ENCODE assay signal across 16 cellular contexts in the genomic region with DNA sequence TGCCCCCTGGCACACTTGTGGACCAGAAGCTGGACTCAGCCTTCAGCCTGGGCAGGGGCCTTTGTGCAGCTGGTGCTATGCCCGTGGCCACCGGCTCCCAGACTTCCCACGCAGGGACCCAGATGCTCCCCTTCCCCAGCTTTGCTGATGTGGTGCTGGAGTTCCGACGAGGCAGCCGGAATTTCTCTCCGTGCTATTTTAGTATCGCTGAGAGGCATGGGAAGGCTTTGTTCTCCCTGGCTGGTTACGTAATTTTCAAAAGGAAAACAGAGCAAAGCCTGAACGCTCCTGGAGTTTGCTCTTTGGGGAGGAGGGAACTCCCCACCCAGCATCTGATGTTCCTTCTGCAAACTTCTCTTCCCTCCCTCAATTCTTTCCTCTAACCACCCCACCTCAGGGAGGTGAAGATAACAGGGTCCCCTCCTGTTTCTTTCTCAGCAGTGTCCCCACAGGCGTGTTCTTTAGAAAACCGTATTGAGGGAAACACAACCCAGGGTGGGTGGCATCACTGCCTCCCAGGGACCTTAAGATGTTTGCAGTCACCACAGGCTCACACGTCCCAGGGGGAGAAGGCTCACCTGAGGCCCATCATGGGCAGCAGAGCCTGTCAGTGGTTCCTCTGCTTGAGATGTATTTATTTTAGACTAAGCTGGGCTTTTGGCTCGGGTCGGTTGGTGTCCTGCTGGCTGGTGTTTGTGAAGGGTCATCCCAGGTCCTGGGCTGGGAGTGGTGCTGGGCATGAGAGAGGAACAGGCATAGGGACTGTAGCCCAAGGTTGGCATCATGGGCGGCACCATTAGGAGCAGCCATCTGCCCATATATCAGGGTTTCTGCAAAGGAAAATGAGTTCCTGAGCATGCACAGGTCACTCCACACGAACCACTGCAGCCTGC.
DNase-seq lines count a peak whose midpoint lies in the region; ATAC-seq and TF ChIP-seq lines count a peak whose summit lies in the region.
"Had no signal": no experiment of that assay in that cellular context is flagged by ENCODE, and none has a peak within 500 bp of the region (broad histone marks: within the 10 kb centered on the region; RNA-seq: fewer than 3 reads in every experiment).

No MANE protein-coding gene starts in this region.

- TF ChIP-seq EP300 in SK-N-SH (IDR thresholded peaks at IDR 0.05; ENCODE audit: borderline replicate concordance in 1 of 2, low read depth in 1 of 2, low read length in 1 of 2): no peak

- H3K79me2 ChIP-seq in SK-N-SH (ENCODE audit: insufficient read depth): no peaks in the 10 kb centered on the region

- H3K9me3 ChIP-seq in HEK293 (ENCODE audit: control insufficient read depth, insufficient read depth, low read depth, low read length) (no peaks in the 10 kb centered on the region), mucosa of descending colon (no peaks in the 10 kb centered on the region), gastrocnemius medialis (no peaks in the 10 kb centered on the region), SK-N-SH (no peaks in the 10 kb centered on the region)

- no peak overlapping the region for H3K4me2 ChIP-seq in SK-N-SH

- in situ Hi-C loops in gastrocnemius medialis (cut with MboI; ENCODE audit: low sequenced_read_pairs in 4 of 4): no loop called here

- H3K9ac ChIP-seq in SK-N-SH: no peak overlapping the region

- CTCF ChIA-PET in HEK293 (lab: Yijun Ruan, JAX) (no interaction called here), SK-N-SH (lab: Yijun Ruan, JAX) (no interaction called here)

- no peaks in the 10 kb centered on the region for H3K9me2 ChIP-seq in SK-N-SH

- no peak overlapping the region for H3K4me3 ChIP-seq in HEK293 (ENCODE audit: low read depth, low read length)
- H3K4me3 ChIP-seq in mucosa of descending colon: no peak overlapping the region
- H3K4me3 ChIP-seq in gastrocnemius medialis: peak overlapping the region in 3 of 4 donors; percentile 9 to 18 (median 14)
- H3K4me3 ChIP-seq in SK-N-SH (ENCODE audit: low read depth in 2 of 2, low read length in 1 of 2): no peak overlapping the region
- H3K4me3 ChIP-seq: skin epidermis had no signal

- no peaks in the 10 kb centered on the region for H3K4me1 ChIP-seq in HEK293 (ENCODE audit: control insufficient read depth, insufficient read depth, low read length)
- H3K4me1 ChIP-seq in mucosa of descending colon (ENCODE audit: low read depth): no peaks in the 10 kb centered on the region
- peaks cover 47 to 58% of the 10 kb centered on the region in 2 donors for H3K4me1 ChIP-seq in gastrocnemius medialis
- no peaks in the 10 kb centered on the region; a peak in 1 of 4 replicates for H3K4me1 ChIP-seq in SK-N-SH (ENCODE audit: control insufficient read depth in 1 of 2, insufficient read depth in 2 of 2, low read depth in 1 of 2, low read length in 1 of 2)

- 50% methylated on average over 12 of the region's 17 CpGs for WGBS in SK-N-SH (ENCODE audit: low lambda C conversion rate)

- no peaks in the 10 kb centered on the region for H4K20me1 ChIP-seq in SK-N-SH (ENCODE audit: insufficient read depth)

- TF ChIP-seq CTCF in HEK293 (tag by site-specific recombination; IDR thresholded peaks at IDR 0.05) (no peak), mucosa of descending colon (IDR thresholded peaks at IDR 0.05) (no peak), gastrocnemius medialis (IDR thresholded peaks at IDR 0.05 in 4 of 5, conservative IDR thresholded peaks at IDR 0.05 in 1 of 5) (no peak), SK-N-SH (IDR thresholded peaks at IDR 0.05) (no peak)

- no peak for TF ChIP-seq RAD21 in SK-N-SH (IDR thresholded peaks at IDR 0.05; ENCODE audit: low read length)

- intact Hi-C loops in head of caudate nucleus (cut with DNase I) (no loop called here), mucosa of descending colon (cut with DNase I, micrococcal nuclease) (no loop called here), gastrocnemius medialis (cut with DNase I; ENCODE audit: low total_unique reads) (loop anchor here (10.0 kb wide), 1 partner anchor 220 kb away; a partner anchor contains a TSS)

- DNase-seq in head of caudate nucleus (peak in 35 of 42 donors; percentile 38 to 88 (median 63)), mucosa of descending colon (no peak), gastrocnemius medialis (peak; percentile 43 to 74), NCI-H524 (lab: John Stamatoyannopoulos, UW) (no peak), DMS114 treated with DMSO at 0.1 percent for 48 hours (lab: John Stamatoyannopoulos, UW; ENCODE audit: unreplicated experiment) (no peak), SK-N-SH (no peak), NK-92 (lab: John Stamatoyannopoulos, UW; ENCODE audit: unreplicated experiment) (no peak)
- DNase-seq: activated CD4-positive, CD25-positive, alpha-beta regulatory T cell; activated CD8-positive, alpha-beta memory T cell treated with anti-CD3 and anti-CD28 coated beads, Interleukin-2, amount 50 U/mL, for 4 hours; activated naive CD4-positive, alpha-beta T cell treated with anti-CD3 and anti-CD28 coated beads, Interleukin-2, amount 50 U/mL, for 16 hours; erythroblast; HCEC 1CT; mesendoderm; OCI-M1 had no signal

- no peaks in the 10 kb centered on the region for H3K27me3 ChIP-seq in gastrocnemius medialis
- H3K27me3 ChIP-seq in SK-N-SH (ENCODE audit: insufficient read depth): no peaks in the 10 kb centered on the region

- H3K36me3 ChIP-seq in HEK293 (ENCODE audit: control insufficient read depth in 2 of 2, insufficient read depth in 1 of 2, low read length in 2 of 2): no peaks in the 10 kb centered on the region
- H3K36me3 ChIP-seq in mucosa of descending colon (ENCODE audit: low read depth): no peaks in the 10 kb centered on the region
- no peaks in the 10 kb centered on the region for H3K36me3 ChIP-seq in gastrocnemius medialis
- H3K36me3 ChIP-seq in SK-N-SH (replicated peaks in 1 of 2; ENCODE audit: control insufficient read depth in 1 of 2, insufficient read depth in 2 of 2, low read length in 1 of 2): no peaks in the 10 kb centered on the region

- ATAC-seq in mucosa of descending colon (peak; percentile 55), gastrocnemius medialis (peak; percentile 70 to 74)

- peak in 1 of 2 donors; percentile 38 for TF ChIP-seq POLR2A in gastrocnemius medialis (IDR thresholded peaks at IDR 0.05)

- POLR2A ChIA-PET in HEK293 (lab: Yijun Ruan, JAX): no interaction called here
- POLR2A ChIA-PET in SK-N-SH (lab: Yijun Ruan, JAX): no interaction called here

- H2AFZ ChIP-seq in SK-N-SH (ENCODE audit: low read depth): no peak overlapping the region

- H3K27ac ChIP-seq in HEK293 (ENCODE audit: extremely low read depth, low read depth, low read length) (no peak overlapping the region), gastrocnemius medialis (peak overlapping the region; percentile 83 to 92 (median 88)), SK-N-SH (ENCODE audit: low read depth in 2 of 2, low read length in 1 of 2) (no peak overlapping the region)
- H3K27ac ChIP-seq: skin epidermis had no signal

- no peaks in the 10 kb centered on the region for H3F3A ChIP-seq in SK-N-SH (replicated peaks; ENCODE audit: insufficient read depth)

TF ChIP-seq in HEK293, 187 proteins besides CTCF, POLR2A, EP300 and RAD21:
- TF ChIP-seq ZIC2 (tag by site-specific recombination; IDR thresholded peaks at IDR 0.05) (peak; percentile 95), ZNF624 (tag by site-specific recombination; IDR thresholded peaks at IDR 0.05) (no peak), ZNF561 (tag by site-specific recombination; IDR thresholded peaks at IDR 0.05; ENCODE audit: borderline replicate concordance) (no peak)

TF ChIP-seq in SK-N-SH, 30 proteins besides CTCF, POLR2A, EP300 and RAD21:
- TF ChIP-seq GABPA (IDR thresholded peaks at IDR 0.05; ENCODE audit: low read depth) (no peak), POLR2AphosphoS5 (IDR thresholded peaks at IDR 0.05; ENCODE audit: low read depth, low read length) (no peak), TAF1 (IDR thresholded peaks at IDR 0.05; ENCODE audit: borderline replicate concordance, low read depth, low read length) (no peak), MXI1 (IDR thresholded peaks at IDR 0.05; ENCODE audit: low read depth, low read length) (no peak), RXRA (IDR thresholded peaks at IDR 0.05; ENCODE audit: borderline replicate concordance, low read depth) (no peak), FOSL2 (IDR thresholded peaks at IDR 0.05; ENCODE audit: borderline replicate concordance, low read depth) (no peak), TEAD4 (IDR thresholded peaks at IDR 0.05; ENCODE audit: borderline replicate concordance, insufficient read depth) (no peak)
- TF ChIP-seq, protein P1, sequence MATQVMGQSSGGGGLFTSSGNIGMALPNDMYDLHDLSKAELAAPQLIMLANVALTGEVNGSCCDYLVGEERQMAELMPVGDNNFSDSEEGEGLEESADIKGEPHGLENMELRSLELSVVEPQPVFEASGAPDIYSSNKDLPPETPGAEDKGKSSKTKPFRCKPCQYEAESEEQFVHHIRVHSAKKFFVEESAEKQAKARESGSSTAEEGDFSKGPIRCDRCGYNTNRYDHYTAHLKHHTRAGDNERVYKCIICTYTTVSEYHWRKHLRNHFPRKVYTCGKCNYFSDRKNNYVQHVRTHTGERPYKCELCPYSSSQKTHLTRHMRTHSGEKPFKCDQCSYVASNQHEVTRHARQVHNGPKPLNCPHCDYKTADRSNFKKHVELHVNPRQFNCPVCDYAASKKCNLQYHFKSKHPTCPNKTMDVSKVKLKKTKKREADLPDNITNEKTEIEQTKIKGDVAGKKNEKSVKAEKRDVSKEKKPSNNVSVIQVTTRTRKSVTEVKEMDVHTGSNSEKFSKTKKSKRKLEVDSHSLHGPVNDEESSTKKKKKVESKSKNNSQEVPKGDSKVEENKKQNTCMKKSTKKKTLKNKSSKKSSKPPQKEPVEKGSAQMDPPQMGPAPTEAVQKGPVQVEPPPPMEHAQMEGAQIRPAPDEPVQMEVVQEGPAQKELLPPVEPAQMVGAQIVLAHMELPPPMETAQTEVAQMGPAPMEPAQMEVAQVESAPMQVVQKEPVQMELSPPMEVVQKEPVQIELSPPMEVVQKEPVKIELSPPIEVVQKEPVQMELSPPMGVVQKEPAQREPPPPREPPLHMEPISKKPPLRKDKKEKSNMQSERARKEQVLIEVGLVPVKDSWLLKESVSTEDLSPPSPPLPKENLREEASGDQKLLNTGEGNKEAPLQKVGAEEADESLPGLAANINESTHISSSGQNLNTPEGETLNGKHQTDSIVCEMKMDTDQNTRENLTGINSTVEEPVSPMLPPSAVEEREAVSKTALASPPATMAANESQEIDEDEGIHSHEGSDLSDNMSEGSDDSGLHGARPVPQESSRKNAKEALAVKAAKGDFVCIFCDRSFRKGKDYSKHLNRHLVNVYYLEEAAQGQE (IDR thresholded peaks at IDR 0.05; ENCODE audit: low read depth, low read length): no peak
- TF ChIP-seq, protein P2, sequence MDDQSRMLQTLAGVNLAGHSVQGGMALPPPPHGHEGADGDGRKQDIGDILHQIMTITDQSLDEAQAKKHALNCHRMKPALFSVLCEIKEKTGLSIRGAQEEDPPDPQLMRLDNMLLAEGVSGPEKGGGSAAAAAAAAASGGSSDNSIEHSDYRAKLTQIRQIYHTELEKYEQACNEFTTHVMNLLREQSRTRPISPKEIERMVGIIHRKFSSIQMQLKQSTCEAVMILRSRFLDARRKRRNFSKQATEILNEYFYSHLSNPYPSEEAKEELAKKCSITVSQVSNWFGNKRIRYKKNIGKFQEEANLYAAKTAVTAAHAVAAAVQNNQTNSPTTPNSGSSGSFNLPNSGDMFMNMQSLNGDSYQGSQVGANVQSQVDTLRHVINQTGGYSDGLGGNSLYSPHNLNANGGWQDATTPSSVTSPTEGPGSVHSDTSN (IDR thresholded peaks at IDR 0.05): no peak

Comparison
In these comparisons a context has a peak if more than half of its experiments do, and no peak if none do; other contexts are left out.
1. H3K27ac ChIP-seq: peak in gastrocnemius medialis (4 of 4); none in HEK293 (single experiment) and SK-N-SH (0 of 2).
2. H3K4me3 ChIP-seq: peak in gastrocnemius medialis (3 of 4); none in HEK293 (single experiment), mucosa of descending colon (single experiment) and SK-N-SH (0 of 2).
3. DNase-seq: peak in head of caudate nucleus (35 of 42) and gastrocnemius medialis (2 of 2); none in mucosa of descending colon (0 of 3), NCI-H524 (0 of 2), DMS114 treated with DMSO at 0.1 percent for 48 hours (single experiment), SK-N-SH (single experiment) and NK-92 (single experiment).